ENCODE assay signal across 21 cellular contexts in genomic region chr7:85737426-85737825, GRCh38.
"Had no signal": no experiment of that assay in that cellular context is flagged by ENCODE, and none has a peak within 500 bp of the region (broad histone marks: within the 10 kb centered on the region; RNA-seq: fewer than 3 reads in every experiment).

No MANE protein-coding gene starts in this region.

- H3K27ac ChIP-seq: esophagus squamous epithelium, parathyroid adenoma, psoas muscle, testis, tibial nerve, upper lobe of right lung had no signal

- DNase-seq: cortex of kidney; effector memory CD4-positive, alpha-beta T cell; esophagus squamous epithelium; foreskin fibroblast; left colon; left ventricle myocardium superior; mesendoderm; naive B cell; psoas muscle; retina; stimulated activated CD4-positive, alpha-beta T cell treated with anti-CD3 and anti-CD28 coated beads, Interleukin-2, amount 100 ng/mL, for 24 hours; stimulated activated CD4-positive, alpha-beta T cell treated with anti-CD3 and anti-CD28 coated beads, Interleukin-4, amount 100 ng/mL, for 4 hours; stimulated activated naive B cell treated with anti-CD40 and anti-IgM and Interleukin-4, amounts not matched to agents 10 μg/mL and 1 μg/mL and 100 μg/mL, for 72 hours; stimulated activated naive CD8-positive, alpha-beta T cell treated with anti-CD3 and anti-CD28 coated beads, Interleukin-15, amount 100 ng/mL, for 72 hours; testis; upper lobe of right lung had no signal

- H3K9me3 ChIP-seq: psoas muscle, testis, upper lobe of right lung had no signal

- H3K4me1 Mint-ChIP-seq: naive B cell; nephron; stimulated activated naive B cell treated with anti-CD40 and anti-IgM and Interleukin-4, amounts not matched to agents 10 μg/mL and 1 μg/mL and 100 μg/mL, for 72 hours; stimulated activated naive CD8-positive, alpha-beta T cell treated with anti-CD3 and anti-CD28 coated beads, Interleukin-15, amount 100 ng/mL, for 72 hours had no signal

- H2AFZ ChIP-seq: parathyroid adenoma had no signal

- H3K27me3 Mint-ChIP-seq: naive B cell; stimulated activated naive B cell treated with anti-CD40 and anti-IgM and Interleukin-4, amounts not matched to agents 10 μg/mL and 1 μg/mL and 100 μg/mL, for 72 hours; stimulated activated naive CD8-positive, alpha-beta T cell treated with anti-CD3 and anti-CD28 coated beads, Interleukin-15, amount 100 ng/mL, for 72 hours had no signal

- H3K4me3 Mint-ChIP-seq: naive B cell; nephron; stimulated activated naive B cell treated with anti-CD40 and anti-IgM and Interleukin-4, amounts not matched to agents 10 μg/mL and 1 μg/mL and 100 μg/mL, for 72 hours; stimulated activated naive CD8-positive, alpha-beta T cell treated with anti-CD3 and anti-CD28 coated beads, Interleukin-15, amount 100 ng/mL, for 72 hours had no signal

- H3K79me2 ChIP-seq: parathyroid adenoma had no signal

- H3K4me3 ChIP-seq: esophagus squamous epithelium, lung, psoas muscle, testis, tibial nerve, upper lobe of right lung had no signal

- H3K36me3 Mint-ChIP-seq: naive B cell; stimulated activated naive B cell treated with anti-CD40 and anti-IgM and Interleukin-4, amounts not matched to agents 10 μg/mL and 1 μg/mL and 100 μg/mL, for 72 hours had no signal

- H3K9ac ChIP-seq: parathyroid adenoma had no signal

- H3K36me3 ChIP-seq: esophagus squamous epithelium, tibial nerve, upper lobe of right lung had no signal

- H3K4me1 ChIP-seq: esophagus squamous epithelium, parathyroid adenoma, psoas muscle, testis, upper lobe of right lung had no signal

- ATAC-seq: left colon; left ventricle myocardium superior; psoas muscle; sciatic nerve; stimulated activated naive B cell treated with anti-CD40 and anti-IgM and Interleukin-4, amounts not matched to agents 10 μg/mL and 1 μg/mL and 100 μg/mL, for 72 hours; stimulated activated naive CD8-positive, alpha-beta T cell treated with anti-CD3 and anti-CD28 coated beads, Interleukin-15, amount 100 ng/mL, for 72 hours; upper lobe of right lung had no signal

- H3K27me3 ChIP-seq: esophagus squamous epithelium, testis, tibial nerve, upper lobe of right lung had no signal

- H3K27ac Mint-ChIP-seq: naive B cell; nephron; stimulated activated naive B cell treated with anti-CD40 and anti-IgM and Interleukin-4, amounts not matched to agents 10 μg/mL and 1 μg/mL and 100 μg/mL, for 72 hours; stimulated activated naive CD8-positive, alpha-beta T cell treated with anti-CD3 and anti-CD28 coated beads, Interleukin-15, amount 100 ng/mL, for 72 hours had no signal
